8 cellular contexts compared by ENCODE assay signal in genomic region chr6:44234101-44235090, GRCh38. TPM values are rescaled to one million over a fixed set of nuclear protein-coding genes. Genes with fewer than 3 reads are reported as not detected.
A peak's percentile ranks its signal among the peaks of the same experiment; 100 is the strongest.
DNase-seq lines count a peak whose midpoint lies in the region; ATAC-seq and TF ChIP-seq lines count a peak whose summit lies in the region.

No MANE protein-coding gene starts in this region.

- no peaks in the 10 kb centered on the region for H3K9me3 ChIP-seq in testis

- no peak overlapping the region for H3K4me3 Mint-ChIP-seq in chondrocyte (ENCODE audit: unreplicated experiment)

- peak; percentile 34 to 42 for DNase-seq in SHP77 (lab: John Stamatoyannopoulos, UW)
- DNase-seq in SHP77 treated with DMSO at 0.1 percent for 48 hours (lab: John Stamatoyannopoulos, UW), result no peak
- DNase-seq in NCI-H446 treated with DMSO at 0.1 percent for 48 hours (lab: John Stamatoyannopoulos, UW), result peak; percentile 68
- peak; percentile 81 for DNase-seq in chondrocyte (ENCODE audit: low spot score)
- DNase-seq in left colon, result peak; percentile 58 to 82
- DNase-seq in testis, result peak; percentile 85
- DNase-seq in GM19238 (ENCODE audit: insufficient read length, low spot score), result no peak
- DNase-seq in DMS79 (lab: John Stamatoyannopoulos, UW), result no peak

- H3K4me1 ChIP-seq in testis, result peaks cover 36% of the 10 kb centered on the region

- H3K27me3 Mint-ChIP-seq in chondrocyte (ENCODE audit: low read depth), result no peaks in the 10 kb centered on the region

- H3K27ac ChIP-seq in testis, result peak overlapping the region; percentile 52 to 75

- no peaks in the 10 kb centered on the region for H3K9me3 Mint-ChIP-seq in chondrocyte (ENCODE audit: low read depth)

- intact Hi-C loops in left colon (cut with DNase I, micrococcal nuclease), result loop anchor here in 1 of 2 donors (5.0 kb wide), 1 partner anchor 62 kb away; no protein-coding TSS in a partner anchor
- intact Hi-C loops in testis (cut with DNase I; ENCODE audit: low total_unique reads), result loop anchor here (10.0 kb wide), 1 partner anchor 60 kb away; no protein-coding TSS in a partner anchor

- no peak for TF ChIP-seq POLR2A in testis (IDR thresholded peaks at IDR 0.05)

- H3K36me3 ChIP-seq in testis (ENCODE audit: low read depth, missing control alignments), result no peaks in the 10 kb centered on the region

- peaks cover 22% of the 10 kb centered on the region for H3K36me3 Mint-ChIP-seq in chondrocyte (ENCODE audit: low read depth)

- H3K4me1 Mint-ChIP-seq in chondrocyte (ENCODE audit: low read depth), result peaks cover 69% of the 10 kb centered on the region

- no peak overlapping the region for H3K4me3 ChIP-seq in testis

- peak; percentile 78 for TF ChIP-seq CTCF in chondrocyte (IDR thresholded peaks at IDR 0.05)
- peak; percentile 65 to 72 (median 68) for TF ChIP-seq CTCF in testis (IDR thresholded peaks at IDR 0.05)

- peak; percentile 30 for ATAC-seq in left colon

- H3K27ac Mint-ChIP-seq in chondrocyte (ENCODE audit: unreplicated experiment), result peak overlapping the region; percentile 96

- 24 to 31% methylated on average over 5 to 6 of the region's 6 CpGs for WGBS in testis, 2 donors

- H3K27me3 ChIP-seq in testis, result no peaks in the 10 kb centered on the region

RNA-seq across cellular contexts. Expression of gene SLC29A1, which starts 11.0 kb away (rescaled TPM):
- total RNA-seq in chondrocyte (161 to 231 TPM (median 221 TPM) in 3 replicates), left colon (10 to 100 TPM; 13.0 to 22.8 TPM), testis (10 to 100 TPM; 51.3 to 70.0 TPM)
- polyA plus RNA-seq in testis (ENCODE audit: insufficient read depth, low read depth, low replicate concordance), result 41.2 TPM

RNA-seq across cellular contexts. Expression of gene HSP90AB1, which starts 12.5 kb away (rescaled TPM):
- total RNA-seq in chondrocyte (508 to 805 TPM (median 512 TPM) in 3 replicates), left colon (100 to 1,000 TPM; 278 to 329 TPM), testis (100 to 1,000 TPM; 480 to 610 TPM)
- 602 TPM for polyA plus RNA-seq in testis (ENCODE audit: insufficient read depth, low read depth, low replicate concordance)

RNA-seq across cellular contexts. Expression of gene MYMX, which starts 17.7 kb away (rescaled TPM):
- total RNA-seq in chondrocyte, result not detected in 3 replicates
- total RNA-seq in left colon, result not detected
- under 1 TPM in 1 of 2 donors, not detected in 1; 0.87 TPM for total RNA-seq in testis
- polyA plus RNA-seq in testis (ENCODE audit: insufficient read depth, low read depth, low replicate concordance), result 0.73 TPM

RNA-seq across cellular contexts. Expression of gene SLC35B2, which starts 22.9 kb away (rescaled TPM):
- total RNA-seq in chondrocyte (71.5 to 83.1 TPM (median 75.7 TPM) in 3 replicates), left colon (10 to 100 TPM; 34.9 to 43.5 TPM), testis (10 to 100 TPM; 42.4 to 49.8 TPM)
- 32.1 TPM for polyA plus RNA-seq in testis (ENCODE audit: insufficient read depth, low read depth, low replicate concordance)

RNA-seq across cellular contexts. Expression of gene NFKBIE, which starts 31.0 kb away (rescaled TPM):
- total RNA-seq in chondrocyte, result 3.0 to 7.0 TPM (median 6.2 TPM) in 3 replicates
- 10 to 100 TPM in 1 of 2 donors, 1 to 10 TPM in 1; 9.6 to 15.3 TPM for total RNA-seq in left colon
- 10 to 100 TPM; 18.3 to 29.2 TPM for total RNA-seq in testis
- 13.1 TPM for polyA plus RNA-seq in testis (ENCODE audit: insufficient read depth, low read depth, low replicate concordance)

Comparison
In these comparisons a context has a peak if more than half of its experiments do, and no peak if none do; other contexts are left out.
1. DNase-seq: peak in SHP77 (2 of 2), NCI-H446 treated with DMSO at 0.1 percent for 48 hours (single experiment), chondrocyte (single experiment), left colon (2 of 2) and testis (single experiment); none in SHP77 treated with DMSO at 0.1 percent for 48 hours (single experiment), GM19238 (single experiment) and DMS79 (single experiment).